ENCODE assay signal across 23 cellular contexts in genomic region chr12:111194703-111195051, GRCh38.
DNase-seq lines count a peak whose midpoint lies in the region; ATAC-seq, FAIRE-seq and TF ChIP-seq lines count a peak whose summit lies in the region.
"Had no signal": no experiment of that assay in that cellular context is flagged by ENCODE, and none has a peak within 500 bp of the region (broad histone marks: within the 10 kb centered on the region; RNA-seq: fewer than 3 reads in every experiment).

No MANE protein-coding gene starts in this region.

- H3K9me3 Mint-ChIP-seq in H9 (no peaks in the 10 kb centered on the region; a peak in 1 of 5 replicates), nephron progenitor cell (no peaks in the 10 kb centered on the region)
- H3K9me3 Mint-ChIP-seq: CD4-positive, CD25-positive, alpha-beta regulatory T cell; CD8-positive, alpha-beta memory T cell had no signal

- H2BK12ac ChIP-seq in H9 (ENCODE audit: insufficient read length, low read depth, low read length) (no peak overlapping the region), H1 (ENCODE audit: low read depth, low read length) (peak overlapping the region; percentile 17; the same call in 1 of the 2 replicates)

- no peak for ATAC-seq in GM21737 (IDR thresholded peaks at IDR 0.05; ENCODE audit: unreplicated experiment)
- no peak for ATAC-seq in HG03025 (IDR thresholded peaks at IDR 0.05; ENCODE audit: low FRiP score, unreplicated experiment)
- ATAC-seq in GM19397 (IDR thresholded peaks at IDR 0.05; ENCODE audit: unreplicated experiment): no peak
- ATAC-seq: GM12878 had no signal

- H3K18ac ChIP-seq in H9 (ENCODE audit: insufficient read length, low read depth, low read length) (no peak overlapping the region), H1 (ENCODE audit: extremely low read depth, low read length) (peak overlapping the region; percentile 87)

- peak overlapping the region in 2 of 3 experiments; percentile 25 to 49; a peak in 1 of 7 replicates for H3K27ac Mint-ChIP-seq in H9
- H3K27ac Mint-ChIP-seq in nephron progenitor cell: peak overlapping the region; percentile 42
- H3K27ac Mint-ChIP-seq: CD4-positive, CD25-positive, alpha-beta regulatory T cell; CD8-positive, alpha-beta memory T cell; IgD-negative memory B cell had no signal

- H3K9me3 ChIP-seq in H9 (ENCODE audit: control insufficient read depth, low read depth, low read length) (no peaks in the 10 kb centered on the region), H1 (ENCODE audit: insufficient read depth in 2 of 2, low read depth in 1 of 2, low read length in 1 of 2) (no peaks in the 10 kb centered on the region)
- H3K9me3 ChIP-seq: BE2C, HAP-1 had no signal

- H3K4me1 ChIP-seq in H9 (ENCODE audit: insufficient read depth, low read length) (no peaks in the 10 kb centered on the region), H1 (replicated peaks in 1 of 4; ENCODE audit: control insufficient read depth in 3 of 4, insufficient read depth in 4 of 4, low read length in 3 of 4) (peaks cover 3 to 17% (median 11%) of the 10 kb centered on the region in 4 experiments)
- H3K4me1 ChIP-seq: BE2C, HAP-1 had no signal

- H3K27ac ChIP-seq in H9 (ENCODE audit: insufficient read length, low read depth, low read length): no peak overlapping the region
- no peak overlapping the region for H3K27ac ChIP-seq in H1 (ENCODE audit: low read depth, low read length)
- H3K27ac ChIP-seq: GM23248 had no signal

- H3K4me1 Mint-ChIP-seq in H9 (peaks cover 31 to 43% of the 10 kb centered on the region in 2 experiments), nephron progenitor cell (peaks cover 14% of the 10 kb centered on the region)
- H3K4me1 Mint-ChIP-seq: CD4-positive, CD25-positive, alpha-beta regulatory T cell; CD8-positive, alpha-beta memory T cell; IgD-negative memory B cell had no signal

- H3K27me3 Mint-ChIP-seq in H9 (ENCODE audit: low read depth): peaks cover 2% of the 10 kb centered on the region
- peaks cover 46% of the 10 kb centered on the region for H3K27me3 Mint-ChIP-seq in nephron progenitor cell (ENCODE audit: low read depth, poor library complexity)

- no peak overlapping the region for H3K4me2 ChIP-seq in H9 (ENCODE audit: insufficient read depth, insufficient read length, low read length)
- no peak overlapping the region for H3K4me2 ChIP-seq in H1 (ENCODE audit: insufficient read depth in 1 of 2, low read depth in 2 of 2, low read length in 2 of 2)

- H3K23ac ChIP-seq in H9 (ENCODE audit: insufficient read length, low read depth, low read length): no peak overlapping the region
- no peak overlapping the region for H3K23ac ChIP-seq in H1 (ENCODE audit: insufficient read length)

- no peak overlapping the region for H3T11ph ChIP-seq in H9 (ENCODE audit: low read length)

- H4K91ac ChIP-seq in H9 (ENCODE audit: insufficient read length, low read depth, low read length): no peak overlapping the region
- no peak overlapping the region for H4K91ac ChIP-seq in H1 (replicated peaks; ENCODE audit: insufficient read length, low read length)

- no peak for TF ChIP-seq EP300 in H1 (IDR thresholded peaks at IDR 0.05; ENCODE audit: borderline replicate concordance in 1 of 2, low read depth in 2 of 2, low read length in 2 of 2)

- H3K79me1 ChIP-seq in H9 (ENCODE audit: insufficient read depth, low read depth, low read length, poor library complexity, severe bottlenecking): no peaks in the 10 kb centered on the region
- no peaks in the 10 kb centered on the region; the same call in none of the 2 replicates for H3K79me1 ChIP-seq in H1 (ENCODE audit: low read depth, low read length)

- TF ChIP-seq CTCF in H9 (conservative IDR thresholded peaks at IDR 0.05): no peak; the same call in 2 of the 3 replicates
- TF ChIP-seq CTCF in H1 (IDR thresholded peaks at IDR 0.05; ENCODE audit: control extremely low read depth in 1 of 3, insufficient read depth in 1 of 3, low read depth in 1 of 3, low read length in 3 of 3): peak in 1 of 3 experiments; percentile 2; a peak in 1 of 4 replicates
- no peak for TF ChIP-seq CTCF in nephron progenitor cell (IDR thresholded peaks at IDR 0.05)

- H2AK5ac ChIP-seq in H9 (ENCODE audit: insufficient read length, low read length) (no peak overlapping the region), H1 (ENCODE audit: low read depth, low read length) (no peak overlapping the region)

- no peaks in the 10 kb centered on the region for H4K20me1 ChIP-seq in H9 (ENCODE audit: control insufficient read depth, insufficient read depth, insufficient read length)
- peaks cover 0 to 3% of the 10 kb centered on the region in 2 experiments for H4K20me1 ChIP-seq in H1 (replicated peaks in 1 of 2; ENCODE audit: control insufficient read depth in 1 of 2, insufficient read depth in 2 of 2, low read length in 2 of 2)

- H2AFZ ChIP-seq in H9 (ENCODE audit: low read length): no peak overlapping the region
- H2AFZ ChIP-seq in H1 (ENCODE audit: low read length): no peak overlapping the region
- H2AFZ ChIP-seq: GM23248 had no signal

- H2BK15ac ChIP-seq in H9 (ENCODE audit: low read depth, low read length): no peak overlapping the region
- peak overlapping the region; percentile 40 for H2BK15ac ChIP-seq in H1 (ENCODE audit: low read length)

- H3K56ac ChIP-seq in H9 (ENCODE audit: insufficient read length, low read depth, low read length): no peak overlapping the region
- no peak overlapping the region for H3K56ac ChIP-seq in H1 (replicated peaks; ENCODE audit: insufficient read length, low read depth, low read length)

- H2BK20ac ChIP-seq in H9 (ENCODE audit: low read depth, low read length, poor library complexity, severe bottlenecking): no peak overlapping the region
- no peak overlapping the region for H2BK20ac ChIP-seq in H1 (ENCODE audit: low read length)

- FAIRE-seq in H1 (lab: Jason Lieb, UNC): no peak
- FAIRE-seq: A204.1, GM12878 had no signal

- H3K27me3 ChIP-seq in H9 (ENCODE audit: insufficient read depth, low read length): no peaks in the 10 kb centered on the region
- H3K27me3 ChIP-seq in H1 (replicated peaks in 1 of 4; ENCODE audit: control insufficient read depth in 3 of 4, extremely low read depth in 1 of 4, insufficient read depth in 3 of 4, low read length in 3 of 4): no peaks in the 10 kb centered on the region
- H3K27me3 ChIP-seq: BE2C had no signal

- no peak for TF ChIP-seq POLR2A in H1 (IDR thresholded peaks at IDR 0.05; ENCODE audit: control extremely low read depth in 1 of 2, low read depth in 2 of 2, low read length in 2 of 2)

- H3K14ac ChIP-seq in H9 (ENCODE audit: insufficient read depth, low read length): no peak overlapping the region
- H3K14ac ChIP-seq in H1 (ENCODE audit: insufficient read length): no peak overlapping the region

- H4K8ac ChIP-seq in H9 (replicated peaks; ENCODE audit: insufficient read length, low read depth, low read length): no peak overlapping the region
- H4K8ac ChIP-seq in H1 (ENCODE audit: extremely low read depth, insufficient read depth, low read length): no peak overlapping the region

- H4K5ac ChIP-seq in H9 (ENCODE audit: insufficient read length, low read depth, low read length) (no peak overlapping the region), H1 (ENCODE audit: insufficient read length, low read depth, low read length) (no peak overlapping the region)

- H3K23me2 ChIP-seq in H9 (ENCODE audit: insufficient read length, low read depth, low read length, poor library complexity, severe bottlenecking) (no peaks in the 10 kb centered on the region), H1 (ENCODE audit: low read depth, low read length) (no peaks in the 10 kb centered on the region)

- DNase-seq in H9: no peak
- DNase-seq in H1 (ENCODE audit: low read depth in 1 of 2, low spot score in 2 of 2): no peak
- no peak for DNase-seq in nephron progenitor cell
- DNase-seq: ACHN; BE2C; C1 segment of cervical spinal cord; CD4-positive, CD25-positive, alpha-beta regulatory T cell; CD8-positive, alpha-beta memory T cell; COR-L47; DMS 273 treated with DMSO at 0.1 percent for 48 hours; DMS53; DND-41; EL; GM23248; Karpas-422; KBM-7 had no signal

- H3K4me3 Mint-ChIP-seq in H9 (no peak overlapping the region), nephron progenitor cell (no peak overlapping the region)
- H3K4me3 Mint-ChIP-seq: CD4-positive, CD25-positive, alpha-beta regulatory T cell; CD8-positive, alpha-beta memory T cell; IgD-negative memory B cell had no signal

- H3K36me3 Mint-ChIP-seq in H9 (ENCODE audit: insufficient read depth in 1 of 3, low read depth in 3 of 3) (no peaks in the 10 kb centered on the region), nephron progenitor cell (ENCODE audit: low read depth) (no peaks in the 10 kb centered on the region)
- H3K36me3 Mint-ChIP-seq: CD4-positive, CD25-positive, alpha-beta regulatory T cell; CD8-positive, alpha-beta memory T cell had no signal

- no peak for TF ChIP-seq RAD21 in H1 (IDR thresholded peaks at IDR 0.05 in 1 of 2, conservative IDR thresholded peaks at IDR 0.05 in 1 of 2; ENCODE audit: low read depth in 2 of 2, low read length in 2 of 2)

- H3K79me2 ChIP-seq in H9 (ENCODE audit: insufficient read depth, low read length): no peaks in the 10 kb centered on the region
- H3K79me2 ChIP-seq in H1 (ENCODE audit: control insufficient read depth in 1 of 2, insufficient read depth in 2 of 2, low read length in 2 of 2): no peaks in the 10 kb centered on the region; a peak in 1 of 4 replicates

- no peak overlapping the region for H3K9ac ChIP-seq in H9 (ENCODE audit: extremely low read depth, insufficient read length, low read length)
- no peak overlapping the region for H3K9ac ChIP-seq in H1 (replicated peaks in 1 of 4; ENCODE audit: extremely low read depth in 1 of 4, low read depth in 3 of 4, low read length in 3 of 4)
- H3K9ac ChIP-seq: GM23248 had no signal

- no CpG with 5 or more reads among the region's 9 CpGs for WGBS in H9 (ENCODE audit: extremely low coverage, insufficient read length, low lambda C conversion rate)
- WGBS in H1 (ENCODE audit: extremely low coverage in 1 of 2, insufficient coverage in 1 of 2, insufficient read length in 1 of 2, insufficient replicate concordance in 2 of 2, low coverage in 1 of 2, low lambda C conversion rate in 2 of 2, missing lambda C conversion rate in 1 of 2), 2 experiments: 90% methylated on average over 9 of the region's 9 CpGs; no CpG with 5 or more reads in 1 of the 2 experiments

- no peak overlapping the region for H3K4ac ChIP-seq in H9 (ENCODE audit: low read depth, low read length)
- peak overlapping the region; percentile 79 for H3K4ac ChIP-seq in H1 (replicated peaks; ENCODE audit: insufficient read length, low read depth, low read length)

- H3K4me3 ChIP-seq in H1 (ENCODE audit: extremely low read depth in 1 of 4, insufficient read depth in 2 of 4, low read depth in 3 of 4, low read length in 4 of 4): no peak overlapping the region
- H3K4me3 ChIP-seq: GM12878, GM23248, HAP-1 had no signal

- CTCF ChIA-PET in H1 (lab: Charles Lee; ENCODE audit: partially characterized antibody): interaction anchor here (0.9 kb wide), 1 partner anchor 47 kb away, joined by 3 read pairs; no protein-coding TSS in a partner anchor

- POLR2A ChIA-PET in H1 (lab: Charles Lee; ENCODE audit: partially characterized antibody): no interaction called here

- no peaks in the 10 kb centered on the region for H3K36me3 ChIP-seq in H1 (ENCODE audit: control insufficient read depth in 2 of 4, insufficient read depth in 4 of 4, low read length in 3 of 4)
- H3K36me3 ChIP-seq: BE2C, HAP-1 had no signal

- H2BK120ac ChIP-seq in H9 (ENCODE audit: low read depth, low read length, poor library complexity, severe bottlenecking) (no peak overlapping the region), H1 (replicated peaks; ENCODE audit: low read depth, low read length) (peak overlapping the region; percentile 49)

- H2BK5ac ChIP-seq in H9 (ENCODE audit: insufficient read length, low read length): no peak overlapping the region
- no peak overlapping the region for H2BK5ac ChIP-seq in H1 (ENCODE audit: low read depth, low read length)
